27 cellular contexts compared by ENCODE assay signal in the genomic region with DNA sequence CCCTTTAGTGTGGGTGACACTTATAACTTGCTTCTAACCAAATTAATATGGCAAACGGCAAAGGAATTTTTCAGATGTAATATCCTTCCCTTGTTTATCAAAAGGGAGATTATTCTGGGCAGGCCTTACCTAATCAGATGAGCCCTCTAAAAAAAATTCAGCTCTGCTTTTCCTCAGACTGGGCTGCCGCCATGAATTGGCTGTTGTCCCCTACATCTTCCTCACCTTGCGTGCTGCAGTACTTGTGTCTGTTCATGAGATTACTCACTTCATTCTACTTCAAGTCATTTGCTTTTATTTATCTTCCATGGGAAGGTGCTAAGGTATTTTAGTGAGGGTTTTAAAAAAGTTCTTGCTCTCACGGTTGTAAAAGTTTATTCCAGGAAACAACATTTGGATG.
"Had no signal": no experiment of that assay in that cellular context is flagged by ENCODE, and none has a peak within 500 bp of the region (broad histone marks: within the 10 kb centered on the region; RNA-seq: fewer than 3 reads in every experiment).

No MANE protein-coding gene starts in this region.

- H3K9me3 ChIP-seq: colonic mucosa, esophagus squamous epithelium, gastrocnemius medialis, heart right ventricle, left lung, lower lobe of right lung, mucosa of descending colon had no signal

- DNase-seq: colonic mucosa; cortex of kidney; effector CD8-positive, alpha-beta T cell; effector memory CD8-positive, alpha-beta T cell; endodermal cell; erythroblast; esophagus squamous epithelium; foreskin fibroblast; foreskin melanocyte; gastrocnemius medialis; glutamatergic neuron; head of caudate nucleus; heart right ventricle; hippocampal formation; left cardiac atrium; left lung; left ventricle myocardium superior; lower lobe of right lung; mesenchymal stem cell; mucosa of descending colon had no signal

- H3K27ac Mint-ChIP-seq: dendritic cell treated with granulocyte-macrophage colony-stimulating factor and Interleukin-4, amounts not matched to agents 40 ng/mL and 50 ng/mL, for 4 days; effector memory CD8-positive, alpha-beta T cell; endodermal cell; mesothelial cell of epicardium had no signal

- H3K27me3 ChIP-seq: colonic mucosa, esophagus squamous epithelium, gastrocnemius medialis, heart right ventricle, left lung had no signal

- H3K9me3 Mint-ChIP-seq: dendritic cell treated with granulocyte-macrophage colony-stimulating factor and Interleukin-4, amounts not matched to agents 40 ng/mL and 50 ng/mL, for 4 days; endodermal cell; mesothelial cell of epicardium had no signal

- H3K27me3 Mint-ChIP-seq: dendritic cell treated with granulocyte-macrophage colony-stimulating factor and Interleukin-4, amounts not matched to agents 40 ng/mL and 50 ng/mL, for 4 days; effector memory CD8-positive, alpha-beta T cell had no signal

- H3K36me3 Mint-ChIP-seq: mesothelial cell of epicardium had no signal

- H3K27ac ChIP-seq: colonic mucosa, epithelial cell of prostate, esophagus squamous epithelium, gastrocnemius medialis, heart right ventricle, left lung, lower lobe of right lung had no signal

- H3K4me3 ChIP-seq: colonic mucosa, esophagus squamous epithelium, gastrocnemius medialis, left lung, lower lobe of right lung, mucosa of descending colon had no signal

- H3K36me3 ChIP-seq: colonic mucosa, esophagus squamous epithelium, gastrocnemius medialis, heart right ventricle, left lung, lower lobe of right lung had no signal

- FAIRE-seq: endometrium, islet of Langerhans, keratinocyte had no signal

- H3K4me1 ChIP-seq: colonic mucosa, gastrocnemius medialis, left lung, lower lobe of right lung had no signal

- ATAC-seq: effector memory CD8-positive, alpha-beta T cell; esophagus mucosa; gastrocnemius medialis; heart right ventricle; left cardiac atrium; left lung; left ventricle myocardium superior; lower lobe of right lung; mucosa of descending colon had no signal

- H3K4me3 Mint-ChIP-seq: dendritic cell treated with granulocyte-macrophage colony-stimulating factor and Interleukin-4, amounts not matched to agents 40 ng/mL and 50 ng/mL, for 4 days; effector memory CD8-positive, alpha-beta T cell; endodermal cell; mesothelial cell of epicardium had no signal
